In genomic region chr19:37317403-37318209, GRCh38 we compare ENCODE assay signal across 8 cellular contexts. TPM values are rescaled to one million over a fixed set of nuclear protein-coding genes. Genes with fewer than 3 reads are reported as not detected.
A peak's percentile ranks its signal among the peaks of the same experiment; 100 is the strongest.
DNase-seq lines count a peak whose midpoint lies in the region; ATAC-seq and TF ChIP-seq lines count a peak whose summit lies in the region.

No MANE protein-coding gene starts in this region.

- H3K27ac Mint-ChIP-seq in GM23338: peak overlapping the region; percentile 97
- peak overlapping the region; percentile 87 to 96 for H3K27ac Mint-ChIP-seq in natural killer cell treated with Interleukin-12 subunit alpha and Interleukin-12 subunit beta and Interleukin-15 and Interleukin-18, amount 100 ng/mL, for 72 hours

- H3K4me2 ChIP-seq in GM23338: peak overlapping the region; percentile 89

- no peaks in the 10 kb centered on the region for H3K27me3 ChIP-seq in GM23338 (ENCODE audit: insufficient read depth)

- peaks cover 59% of the 10 kb centered on the region for H3K4me1 ChIP-seq in GM23338 (ENCODE audit: insufficient read depth)

- H3K9me3 Mint-ChIP-seq in GM23338: peaks cover 11% of the 10 kb centered on the region; the same call in 2 of the 3 replicates
- H3K9me3 Mint-ChIP-seq in natural killer cell treated with Interleukin-12 subunit alpha and Interleukin-12 subunit beta and Interleukin-15 and Interleukin-18, amount 100 ng/mL, for 72 hours: peaks cover 4% of the 10 kb centered on the region

- no peaks in the 10 kb centered on the region for H3K9me2 ChIP-seq in GM23338 (ENCODE audit: insufficient read depth)

- peaks cover 48% of the 10 kb centered on the region for H3K79me2 ChIP-seq in GM23338 (replicated peaks; ENCODE audit: insufficient read depth)

- H4K20me1 ChIP-seq in GM23338 (replicated peaks; ENCODE audit: insufficient read depth): no peaks in the 10 kb centered on the region

- 0 out of 2 replicates have a peak, but pooled peaks cover 2% of the 10 kb centered on the region for H3F3A ChIP-seq in GM23338 (replicated peaks; ENCODE audit: low read depth)

- peak overlapping the region; percentile 94 for H3K27ac ChIP-seq in GM23338 (ENCODE audit: low read depth)

- peaks cover 9% of the 10 kb centered on the region for H3K27me3 Mint-ChIP-seq in GM23338 (ENCODE audit: insufficient read depth, low read depth, poor library complexity)
- H3K27me3 Mint-ChIP-seq in natural killer cell treated with Interleukin-12 subunit alpha and Interleukin-12 subunit beta and Interleukin-15 and Interleukin-18, amount 100 ng/mL, for 72 hours: no peaks in the 10 kb centered on the region

- ATAC-seq in GM23338: peak; percentile 93
- peak; percentile 99 for ATAC-seq in natural killer cell treated with Interleukin-12 subunit alpha and Interleukin-12 subunit beta and Interleukin-15 and Interleukin-18, amount 100 ng/mL, for 72 hours
- peak; percentile 99 for ATAC-seq in stimulated activated naive CD8-positive, alpha-beta T cell treated with anti-CD3 and anti-CD28 coated beads, Interleukin-15, Interleukin-2, amounts not matched to agents 100 U/mL and 50 U/mL, for 24 hours

- H3K4me1 Mint-ChIP-seq in GM23338: peaks cover 43% of the 10 kb centered on the region
- H3K4me1 Mint-ChIP-seq in natural killer cell treated with Interleukin-12 subunit alpha and Interleukin-12 subunit beta and Interleukin-15 and Interleukin-18, amount 100 ng/mL, for 72 hours (ENCODE audit: low read depth in 2 of 2): peaks cover 25 to 33% of the 10 kb centered on the region in 2 donors

- H3K36me3 Mint-ChIP-seq in GM23338 (ENCODE audit: low read depth): peaks cover 19% of the 10 kb centered on the region
- peaks cover 18% of the 10 kb centered on the region for H3K36me3 Mint-ChIP-seq in natural killer cell treated with Interleukin-12 subunit alpha and Interleukin-12 subunit beta and Interleukin-15 and Interleukin-18, amount 100 ng/mL, for 72 hours

- H2AFZ ChIP-seq in GM23338: peak overlapping the region; percentile 93

- DNase-seq in EL: peak; percentile 99
- peak; percentile 98 for DNase-seq in GM23338 (ENCODE audit: low spot score)
- DNase-seq in LHCN-M2 (ENCODE audit: low read depth): peak; percentile 98
- peak; percentile 92 for DNase-seq in RPMI8226
- peak; percentile 91 for DNase-seq in activated T-helper 9 cell treated with anti-CD3 and anti-CD28 coated beads, Interleukin-2, amount 50 U/mL, for 16 hours (ENCODE audit: low read depth)
- DNase-seq in fibroblast of pulmonary artery (ENCODE audit: low read depth): peak; percentile 100
- peak; percentile 96 for DNase-seq in natural killer cell treated with Interleukin-12 subunit alpha and Interleukin-12 subunit beta and Interleukin-15 and Interleukin-18, amount 100 ng/mL, for 72 hours (ENCODE audit: low spot score)
- DNase-seq in stimulated activated naive CD8-positive, alpha-beta T cell treated with anti-CD3 and anti-CD28 coated beads, Interleukin-15, Interleukin-2, amounts not matched to agents 100 U/mL and 50 U/mL, for 24 hours: peak; percentile 91

- H3K4me3 Mint-ChIP-seq in GM23338: peak overlapping the region; percentile 98
- H3K4me3 Mint-ChIP-seq in natural killer cell treated with Interleukin-12 subunit alpha and Interleukin-12 subunit beta and Interleukin-15 and Interleukin-18, amount 100 ng/mL, for 72 hours: peak overlapping the region; percentile 97

- H3K4me3 ChIP-seq in GM23338: peak overlapping the region; percentile 75
- peak overlapping the region; percentile 76 for H3K4me3 ChIP-seq in fibroblast of pulmonary artery (replicated peaks; ENCODE audit: low read depth, low read length)

- no peaks in the 10 kb centered on the region for H3K36me3 ChIP-seq in GM23338 (ENCODE audit: insufficient read depth)

- TF ChIP-seq CTCF in GM23338 (conservative IDR thresholded peaks at IDR 0.05; ENCODE audit: low read depth in 2 of 2) (peak in 1 of 2 experiments; percentile 42; a peak in 2 of 4 replicates), fibroblast of pulmonary artery (IDR thresholded peaks at IDR 0.05; ENCODE audit: low read length, missing control alignments) (peak; percentile 35)

TF ChIP-seq in GM23338, 12 proteins besides CTCF, POLR2A, EP300 and RAD21:
- peak; percentile 60; the same call in 1 of the 2 replicates for TF ChIP-seq ETS1 (IDR thresholded peaks at IDR 0.05)
- no peak for TF ChIP-seq ZNF331 (CRISPR knock-in tag; IDR thresholded peaks at IDR 0.05; ENCODE audit: low read depth)
- TF ChIP-seq POLR2AphosphoS5 (IDR thresholded peaks at IDR 0.05; ENCODE audit: low read depth): peak; percentile 91
- no peak for TF ChIP-seq EZH2phosphoT487 (IDR thresholded peaks at IDR 0.05; ENCODE audit: unreplicated experiment)
- peak; percentile 38; the same call in 1 of the 2 replicates for TF ChIP-seq CREB1 (CRISPR knock-in tag; IDR thresholded peaks at IDR 0.05; ENCODE audit: low read depth)
TF ChIP-seq in GM23338: peak in this region for 3.

RNA-seq across cellular contexts. Expression of gene ZNF527, which starts 53.3 kb away (rescaled TPM):
- 4.0 and 7.9 TPM in 2 replicates for total RNA-seq in GM23338 (2014; rRNA removed; shearing (Covaris generic))
- 0.97 and 1.5 TPM in 2 replicates for polyA plus RNA-seq in GM23338 (2016; fragmentation: Nextera tagmentation; extraction: Ambion mirVana)
- total RNA-seq in LHCN-M2 (2014; rRNA removed): 4.4 and 5.7 TPM in 2 replicates
- polyA plus RNA-seq in LHCN-M2 (2012): 1.7 TPM
- total RNA-seq in natural killer cell treated with Interleukin-12 subunit alpha and Interleukin-12 subunit beta and Interleukin-15 and Interleukin-18, amount 100 ng/mL, for 72 hours: 1 to 10 TPM; 5.6 to 6.7 TPM

Comparison
In these comparisons a context has a peak if more than half of its experiments do, and no peak if none do; other contexts are left out.
1. Peak in every context shown above with its lines: DNase-seq, ATAC-seq, H3K4me3 ChIP-seq and H3K27ac ChIP-seq.